ENCODE assay signal across 1 cellular context in genomic region chr10:45340420-45340819, GRCh38. TPM values are rescaled to one million over a fixed set of nuclear protein-coding genes. Genes with fewer than 3 reads are reported as not detected.
"Had no signal": no experiment of that assay in that cellular context is flagged by ENCODE, and none has a peak within 500 bp of the region (broad histone marks: within the 10 kb centered on the region; RNA-seq: fewer than 3 reads in every experiment).

No MANE protein-coding gene starts in this region.

RNA-seq across cellular contexts. Expression of gene OR13A1, which starts 25.0 kb away (rescaled TPM):
- total RNA-seq: G401 had no signal

RNA-seq across cellular contexts. Expression of gene ALOX5, which starts 33.6 kb away (rescaled TPM):
- total RNA-seq: G401 had no signal
